Comparison of ENCODE assay signal across 8 cellular contexts in the genomic region with DNA sequence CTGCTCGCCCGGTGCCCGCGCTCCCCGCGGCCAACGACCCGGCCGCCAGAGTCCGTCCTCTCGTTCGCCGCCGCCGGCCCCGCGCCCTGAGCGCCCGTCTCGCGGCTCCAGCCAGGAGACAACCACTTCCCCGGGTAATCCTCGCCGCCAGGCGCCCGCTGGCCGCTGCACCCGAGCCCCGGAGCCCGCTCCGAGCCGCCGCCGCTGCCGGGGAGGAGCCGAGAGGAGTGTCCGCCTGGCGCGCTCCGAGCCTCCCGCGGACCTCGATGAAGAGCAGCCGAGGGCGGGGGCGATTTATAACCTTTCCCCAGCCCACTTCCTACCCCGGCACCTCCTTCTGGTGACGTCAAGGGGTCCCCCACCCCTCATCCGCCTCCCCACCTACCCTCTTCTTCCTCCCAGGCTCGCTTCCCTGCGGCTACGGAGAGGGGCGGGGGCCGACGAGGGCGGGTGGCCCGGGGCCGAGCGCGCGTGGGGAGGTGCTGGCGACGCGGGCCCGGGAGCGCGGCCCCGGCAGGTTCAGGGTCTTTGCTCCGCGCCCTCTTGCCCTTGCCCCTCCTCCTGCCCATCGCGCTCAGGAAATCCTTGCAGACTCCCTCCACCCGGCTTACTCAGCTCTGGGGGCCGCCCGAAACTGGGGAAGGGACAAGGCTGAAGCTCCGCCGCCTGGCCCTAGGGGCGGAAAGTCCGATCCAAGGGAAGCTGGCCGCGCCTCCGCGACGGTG. TPM values are rescaled to one million over a fixed set of nuclear protein-coding genes. Genes with fewer than 3 reads are reported as not detected.
A peak's percentile ranks its signal among the peaks of the same experiment; 100 is the strongest.
DNase-seq lines count a peak whose midpoint lies in the region; ATAC-seq and TF ChIP-seq lines count a peak whose summit lies in the region.

FLT1 (minus strand) TSS at position 268 of the 725 bp plus-strand sequence. CDS start 285 bp downstream, outside the sequence.

- no peaks in the 10 kb centered on the region for H3K9me3 ChIP-seq in neural cell (ENCODE audit: low read length)

- no peak within 1 kb of the TSS for H2AFZ ChIP-seq in neural cell (ENCODE audit: low read depth, low read length)

- H3K4me3 ChIP-seq in foreskin fibroblast (ENCODE audit: low read depth in 1 of 2, low read length in 2 of 2) (peak within 1 kb of the TSS; percentile 69 to 87), neural cell (ENCODE audit: low read length) (peak within 1 kb of the TSS; percentile 67)

- H3K36me3 ChIP-seq in neural cell (ENCODE audit: insufficient read depth, low read length) = no peaks in the 10 kb centered on the region

- no peaks in the 10 kb centered on the region for H3K79me2 ChIP-seq in neural cell (replicated peaks; ENCODE audit: insufficient read depth, low read length)

- DNase-seq in AG08396 (ENCODE audit: low spot score) (peak; percentile 65), foreskin fibroblast (peak; percentile 54 to 76), ureter (ENCODE audit: low spot score) (peak; percentile 50)
- peak; percentile 68 for DNase-seq in activated CD8-positive, alpha-beta memory T cell treated with anti-CD3 and anti-CD28 coated beads for 24 hours

- H3K9ac ChIP-seq in neural cell (ENCODE audit: low read length) = peak within 1 kb of the TSS; percentile 33

- peak; percentile 61 for ATAC-seq in GM21723 (IDR thresholded peaks at IDR 0.05; ENCODE audit: unreplicated experiment)
- no peak for ATAC-seq in GM21360 (IDR thresholded peaks at IDR 0.05; ENCODE audit: unreplicated experiment)
- no peak for ATAC-seq in GM18498 (IDR thresholded peaks at IDR 0.05; ENCODE audit: unreplicated experiment)

- H3K4me2 ChIP-seq in neural cell (ENCODE audit: low read length) = peak within 1 kb of the TSS; percentile 24

- H3K27me3 ChIP-seq in neural cell (ENCODE audit: insufficient read depth, low read depth, low read length) = peaks cover 73% of the 10 kb centered on the region

- no peak for TF ChIP-seq CTCF in foreskin fibroblast (IDR thresholded peaks at IDR 0.05; ENCODE audit: low read depth, low read length)
- no peak for TF ChIP-seq CTCF in neural cell (IDR thresholded peaks at IDR 0.05; ENCODE audit: poor library complexity, severe bottlenecking)

- H3F3A ChIP-seq in neural cell (ENCODE audit: insufficient read depth, low read length, poor library complexity, severe bottlenecking) = no peaks in the 10 kb centered on the region

- TF ChIP-seq RAD21 in neural cell (conservative IDR thresholded peaks at IDR 0.05) = no peak

- H3K9me2 ChIP-seq in neural cell (ENCODE audit: insufficient read depth, low read length) = no peaks in the 10 kb centered on the region

- TF ChIP-seq EP300 in neural cell (conservative IDR thresholded peaks at IDR 0.05; ENCODE audit: poor library complexity, severe bottlenecking) = no peak

- H3K27ac ChIP-seq in neural cell (ENCODE audit: low read length) = no peak within 1 kb of the TSS

- H4K20me1 ChIP-seq in neural cell (ENCODE audit: insufficient read depth) = no peaks in the 10 kb centered on the region

TF ChIP-seq in neural cell, 6 proteins besides CTCF, POLR2A, EP300 and RAD21:
- TF ChIP-seq EZH2 (IDR thresholded peaks at IDR 0.05; ENCODE audit: borderline replicate concordance, insufficient read depth, low read length, poor library complexity, severe bottlenecking) = peak; percentile 83
- TF ChIP-seq REST (IDR thresholded peaks at IDR 0.05; ENCODE audit: borderline replicate concordance) = no peak

RNA-seq across cellular contexts. Expression of gene FLT1, which starts in this region (rescaled TPM):
- polyA plus RNA-seq in neural cell = not detected in 2 replicates
- not detected in 2 replicates for polyA minus RNA-seq in neural cell
- 51.1 TPM for total RNA-seq in ureter
